7 cellular contexts compared by ENCODE assay signal in genomic region chr6:89145461-89145961, GRCh38. TPM values are rescaled to one million over a fixed set of nuclear protein-coding genes. Genes with fewer than 3 reads are reported as not detected.
DNase-seq lines count a peak whose midpoint lies in the region; ATAC-seq and TF ChIP-seq lines count a peak whose summit lies in the region.

No MANE protein-coding gene starts in this region.

- H3K9me3 ChIP-seq in lung (ENCODE audit: control insufficient read depth in 2 of 2, insufficient read depth in 1 of 2, low read length in 1 of 2) (no peaks in the 10 kb centered on the region), testis (no peaks in the 10 kb centered on the region)

- WGBS in lung, 2 donors, result 0% methylated on average over 16 of the region's 16 CpGs
- 0 to 1% methylated on average over 14 to 16 of the region's 16 CpGs for WGBS in testis, 2 donors

- TF ChIP-seq CTCF in RWPE1 (conservative IDR thresholded peaks at IDR 0.05; ENCODE audit: low read depth), result no peak
- no peak for TF ChIP-seq CTCF in lung (IDR thresholded peaks at IDR 0.05; ENCODE audit: control extremely low read depth, extremely low read depth)
- TF ChIP-seq CTCF in testis (IDR thresholded peaks at IDR 0.05), result no peak

- ATAC-seq in GM19438 (IDR thresholded peaks at IDR 0.05; ENCODE audit: low read depth, unreplicated experiment) (peak; percentile 56), HG03442 (IDR thresholded peaks at IDR 0.05; ENCODE audit: unreplicated experiment) (peak; percentile 56), lung (ENCODE audit: insufficient read depth, low FRiP score) (no peak)

- TF ChIP-seq POLR2A in testis (IDR thresholded peaks at IDR 0.05), result no peak

- DNase-seq in ELR (ENCODE audit: low read depth) (peak; percentile 68), RWPE1 (ENCODE audit: low spot score) (peak; percentile 30), lung (ENCODE audit: low spot score) (no peak), testis (peak; percentile 28)

- intact Hi-C loops in testis (cut with DNase I; ENCODE audit: low total_unique reads), result no loop called here

- H3K36me3 ChIP-seq in lung (ENCODE audit: control insufficient read depth in 2 of 2, insufficient read depth in 2 of 2, low read length in 2 of 2) (peaks cover 0 to 2% of the 10 kb centered on the region in 2 donors), testis (ENCODE audit: low read depth, missing control alignments) (no peaks in the 10 kb centered on the region)

- POLR2A ChIA-PET in RWPE1 (lab: Yijun Ruan, JAX; ENCODE audit: low non-redundant PET), result no interaction called here

- H3K4me1 ChIP-seq in lung (ENCODE audit: control insufficient read depth in 2 of 2, insufficient read depth in 2 of 2, low read length in 2 of 2) (peaks cover 2 to 14% of the 10 kb centered on the region in 2 donors), testis (peaks cover 5% of the 10 kb centered on the region)

- CTCF ChIA-PET in RWPE1 (lab: Yijun Ruan, JAX), result interaction anchor here (0.6 to 1.9 kb wide), 3 partner anchors 34 to 728 kb away, joined by 3 to 13 read pairs (median 3); no protein-coding TSS in a partner anchor

- H3K27me3 ChIP-seq in lung (ENCODE audit: control insufficient read depth, insufficient read depth), result no peaks in the 10 kb centered on the region
- H3K27me3 ChIP-seq in testis, result no peaks in the 10 kb centered on the region

- H3K4me3 ChIP-seq in lung (peak overlapping the region; percentile 93), testis (peak overlapping the region; percentile 70 to 79)

- H3K27ac ChIP-seq in RWPE1, result peak overlapping the region; percentile 87
- peak overlapping the region; percentile 69 for H3K27ac ChIP-seq in cingulate gyrus (ENCODE audit: low read depth, low read length)
- H3K27ac ChIP-seq in lung (ENCODE audit: low read depth in 1 of 2, low read length in 1 of 2), result peak overlapping the region; percentile 91 to 98
- H3K27ac ChIP-seq in testis, result peak overlapping the region in 1 of 2 donors; percentile 75

RNA-seq across cellular contexts. Expression of gene PM20D2, which starts 0.3 kb away (rescaled TPM):
- total RNA-seq in lung, result 10 to 100 TPM in 1 of 2 donors, 1 to 10 TPM in 1; 7.5 to 21.5 TPM
- polyA plus RNA-seq in lung, result 1 to 10 TPM; 3.1 to 5.8 TPM
- 1 to 10 TPM; 6.9 to 7.1 TPM for total RNA-seq in testis
- 4.4 TPM for polyA plus RNA-seq in testis (ENCODE audit: insufficient read depth, low read depth, low replicate concordance)

RNA-seq across cellular contexts. Expression of gene SRSF12, which starts 27.6 kb away (rescaled TPM):
- total RNA-seq in lung (1 to 10 TPM in 1 of 2 donors, under 1 TPM in 1; 0.49 to 4.0 TPM), testis (10 to 100 TPM; 14.7 to 21.7 TPM)
- polyA plus RNA-seq in lung (under 1 TPM; 0.55 to 0.79 TPM), testis (ENCODE audit: insufficient read depth, low read depth, low replicate concordance) (30.1 TPM)
